Comparison of ENCODE assay signal across 19 cellular contexts in the genomic region with DNA sequence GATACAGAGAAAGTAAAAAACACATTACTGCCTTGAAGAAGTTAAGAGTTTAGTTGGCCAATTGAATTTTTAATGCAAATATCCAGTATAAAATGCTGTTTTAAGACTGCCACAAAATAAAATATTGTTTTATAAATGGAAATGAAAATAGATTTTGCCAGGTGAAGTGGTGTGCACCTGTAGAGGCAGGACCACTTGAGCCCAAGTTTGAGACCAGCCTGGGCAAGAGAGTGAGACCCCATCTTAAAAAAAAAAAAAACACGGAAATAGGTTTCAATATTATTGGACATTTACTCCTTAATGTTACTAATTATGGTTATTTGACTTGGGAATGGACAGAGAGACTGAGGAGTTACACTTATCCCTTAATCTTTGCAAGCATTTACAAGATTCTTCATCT. TPM values are rescaled to one million over a fixed set of nuclear protein-coding genes. Genes with fewer than 3 reads are reported as not detected.
DNase-seq lines count a peak whose midpoint lies in the region; TF ChIP-seq lines count a peak whose summit lies in the region.
"Had no signal": no experiment of that assay in that cellular context is flagged by ENCODE, and none has a peak within 500 bp of the region (broad histone marks: within the 10 kb centered on the region; RNA-seq: fewer than 3 reads in every experiment).

No MANE protein-coding gene starts in this region.

- H3K4me3 ChIP-seq in mammary epithelial cell (replicated peaks in 1 of 3; ENCODE audit: insufficient read depth in 1 of 3, low read depth in 2 of 3, low read length in 3 of 3): no peak overlapping the region
- no peak overlapping the region for H3K4me3 ChIP-seq in breast epithelium
- H3K4me3 ChIP-seq in HL-60 (replicated peaks; ENCODE audit: insufficient read depth, low read length): 0 out of 2 replicates have a peak overlapping the region, but pooled peaks have one; percentile 89
- no peak overlapping the region for H3K4me3 ChIP-seq in PC-9
- peak overlapping the region; percentile 5 to 77 for H3K4me3 ChIP-seq in neutrophil (ENCODE audit: low read depth in 1 of 2, low read length in 1 of 2)
- H3K4me3 ChIP-seq: HAP-1 had no signal

- in situ Hi-C loops in mammary epithelial cell (cut with MboI; ENCODE audit: low sequenced_read_pairs in 2 of 2): no loop called here

- no peak overlapping the region for H3K9ac ChIP-seq in mammary epithelial cell (ENCODE audit: insufficient read depth, low read length)

- intact Hi-C loops in mammary epithelial cell (cut with micrococcal nuclease) (no loop called here), breast epithelium (cut with DNase I; ENCODE audit: low total_unique reads) (loop anchor here (10.0 kb wide), 1 partner anchor 1944 kb away; no protein-coding TSS in a partner anchor), PC-9 (cut with micrococcal nuclease; ENCODE audit: unreplicated experiment) (no loop called here)

- no peaks in the 10 kb centered on the region for H3K27me3 ChIP-seq in mammary epithelial cell (ENCODE audit: insufficient read depth, low read length)
- no peaks in the 10 kb centered on the region for H3K27me3 ChIP-seq in breast epithelium
- H3K27me3 ChIP-seq in HL-60 (ENCODE audit: insufficient read depth, poor library complexity, severe bottlenecking): no peaks in the 10 kb centered on the region
- no peaks in the 10 kb centered on the region for H3K27me3 ChIP-seq in PC-9 (ENCODE audit: insufficient read depth, low read depth)
- no peaks in the 10 kb centered on the region for H3K27me3 ChIP-seq in neutrophil

- dilution Hi-C loops in mammary epithelial cell (cut with HindIII; ENCODE audit: low sequenced_read_pairs): no loop called here

- H3K4me1 ChIP-seq in mammary epithelial cell (ENCODE audit: insufficient read depth, low read length) (peaks cover 4% of the 10 kb centered on the region), breast epithelium (no peaks in the 10 kb centered on the region), PC-9 (replicated peaks; ENCODE audit: insufficient read depth) (no peaks in the 10 kb centered on the region), neutrophil (ENCODE audit: control insufficient read depth in 1 of 2, insufficient read depth in 1 of 2, low read depth in 1 of 2, low read length in 1 of 2) (peaks cover 74 to 77% of the 10 kb centered on the region in 2 experiments)

- H2AFZ ChIP-seq in mammary epithelial cell (ENCODE audit: low read depth, low read length) (no peak overlapping the region), PC-9 (no peak overlapping the region)

- no peaks in the 10 kb centered on the region for H3K9me3 ChIP-seq in mammary epithelial cell (replicated peaks; ENCODE audit: insufficient read depth, low read length)
- no peaks in the 10 kb centered on the region for H3K9me3 ChIP-seq in breast epithelium
- no peaks in the 10 kb centered on the region for H3K9me3 ChIP-seq in PC-9 (ENCODE audit: insufficient read depth, low read depth)
- no peaks in the 10 kb centered on the region for H3K9me3 ChIP-seq in neutrophil
- H3K9me3 ChIP-seq: HAP-1 had no signal

- POLR2A ChIA-PET in PC-9 (lab: Charles Lee; ENCODE audit: unreplicated experiment): no interaction called here

- H3K9me2 ChIP-seq in PC-9 (ENCODE audit: insufficient read depth): no peaks in the 10 kb centered on the region

- 86% methylated on average over 1 of the region's 1 CpG for WGBS in mammary epithelial cell (ENCODE audit: low coverage, missing lambda C conversion rate)

- peak overlapping the region; percentile 89 for H3K4me2 ChIP-seq in mammary epithelial cell (ENCODE audit: insufficient read depth, low read depth, low read length)
- peak overlapping the region; percentile 73 for H3K4me2 ChIP-seq in PC-9

- no peak for DNase-seq in mammary epithelial cell
- DNase-seq in breast epithelium (ENCODE audit: low spot score in 2 of 2): no peak
- no peak for DNase-seq in HL-60 (ENCODE audit: low read depth in 1 of 2, low spot score in 1 of 2)
- DNase-seq in PC-9: no peak
- no peak for DNase-seq in glomerular visceral epithelial cell (ENCODE audit: extremely low spot score)
- no peak for DNase-seq in stimulated activated CD4-positive, alpha-beta T cell treated with anti-CD3 and anti-CD28 coated beads, Interleukin-4, amount 100 ng/mL, for 1 hour
- no peak for DNase-seq in activated CD8-positive, alpha-beta memory T cell treated with anti-CD3 and anti-CD28 coated beads, Interleukin-2, amount 50 U/mL, for 4 hours
- DNase-seq: C1 segment of cervical spinal cord, COR-L47, GF-D8, MM.1S, NCI-H1105, NCI-H2081 treated with DMSO at 0.1 percent for 48 hours, NCI-H446 treated with DMSO at 0.1 percent for 48 hours, NCI-H748 treated with DMSO at 0.1 percent for 48 hours, SIG-M5 had no signal

- BruUV-seq in mammary epithelial cell (replicated peaks; lab: Mats Ljungman, UMichigan) (no TSS peak), PC-9 (replicated peaks; lab: Mats Ljungman, UMichigan) (no TSS peak)

- H4K20me1 ChIP-seq in mammary epithelial cell (ENCODE audit: insufficient read depth, low read length) (no peaks in the 10 kb centered on the region), PC-9 (ENCODE audit: insufficient read depth) (no peaks in the 10 kb centered on the region)

- TF ChIP-seq CTCF in mammary epithelial cell (conservative IDR thresholded peaks at IDR 0.05 in 1 of 2, IDR thresholded peaks at IDR 0.05 in 1 of 2; ENCODE audit: extremely low read depth in 1 of 2, insufficient read depth in 1 of 2, low read depth in 1 of 2, low read length in 2 of 2) (no peak), breast epithelium (IDR thresholded peaks at IDR 0.05) (no peak), HL-60 (IDR thresholded peaks at IDR 0.05; ENCODE audit: insufficient read depth, low read length) (no peak), PC-9 (conservative IDR thresholded peaks at IDR 0.05) (no peak), neutrophil (IDR thresholded peaks at IDR 0.05) (no peak)

- peaks cover 8% of the 10 kb centered on the region; the same call in 1 of the 2 replicates for H3F3A ChIP-seq in PC-9 (ENCODE audit: insufficient read depth, low read depth)

- CTCF ChIA-PET in mammary epithelial cell (lab: Charles Lee; ENCODE audit: low non-redundant PET): no interaction called here
- CTCF ChIA-PET in PC-9 (lab: Charles Lee): no interaction called here

- no peak overlapping the region for H3K27ac ChIP-seq in mammary epithelial cell (ENCODE audit: insufficient read depth, low read depth, low read length)
- no peak overlapping the region for H3K27ac ChIP-seq in breast epithelium
- H3K27ac ChIP-seq in HL-60 (replicated peaks): peak overlapping the region; percentile 98
- no peak overlapping the region for H3K27ac ChIP-seq in PC-9
- peak overlapping the region; percentile 96 for H3K27ac ChIP-seq in neutrophil
- H3K27ac ChIP-seq: RWPE1 had no signal

- H3K79me2 ChIP-seq in mammary epithelial cell (ENCODE audit: insufficient read depth, low read length) (peaks cover 37% of the 10 kb centered on the region), PC-9 (ENCODE audit: low read depth) (peaks cover 16% of the 10 kb centered on the region)

- H3K36me3 ChIP-seq in mammary epithelial cell (ENCODE audit: insufficient read depth, low read length) (no peaks in the 10 kb centered on the region), breast epithelium (no peaks in the 10 kb centered on the region), PC-9 (ENCODE audit: low read depth) (no peaks in the 10 kb centered on the region), neutrophil (peaks cover 23% of the 10 kb centered on the region)
- H3K36me3 ChIP-seq: HAP-1 had no signal

- TF ChIP-seq POLR2A in breast epithelium (IDR thresholded peaks at IDR 0.05): no peak

RNA-seq across cellular contexts. Expression of a gene that starts 1.9 kb away (rescaled TPM):
- total RNA-seq in mammary epithelial cell (10 to 100 TPM; 23.8 to 24.4 TPM), breast epithelium (10 to 100 TPM; 11.0 to 18.1 (median 11.5) TPM), PC-9 (2021) (12.2 and 17.1 TPM in 2 replicates)
- polyA plus RNA-seq in mammary epithelial cell: 12.0 TPM
- polyA minus RNA-seq in mammary epithelial cell: 11.1 TPM

RNA-seq across cellular contexts. Expression of a gene that starts 2.0 kb away (rescaled TPM):
- total RNA-seq in mammary epithelial cell: 10 to 100 TPM in 1 of 2 donors, 1 to 10 TPM in 1; 3.8 to 10.9 TPM
- polyA plus RNA-seq in mammary epithelial cell: 13.8 TPM
- polyA minus RNA-seq in mammary epithelial cell: not detected
- 10 to 100 TPM; 11.8 to 15.0 (median 12.7) TPM for total RNA-seq in breast epithelium
- total RNA-seq in PC-9 (2021): 9.9 and 10.8 TPM in 2 replicates

RNA-seq across cellular contexts. Expression of a gene that starts 31.4 kb away (rescaled TPM):
- total RNA-seq in mammary epithelial cell: 10 to 100 TPM; 14.7 to 25.9 TPM
- 19.5 TPM for polyA plus RNA-seq in mammary epithelial cell
- 30.4 TPM for polyA minus RNA-seq in mammary epithelial cell
- total RNA-seq in breast epithelium: 10 to 100 TPM in 2 of 3 donors, 1 to 10 TPM in 1; 7.4 to 21.3 (median 18.3) TPM
- total RNA-seq in PC-9 (2021): 11.3 and 12.3 TPM in 2 replicates

Comparison
In these comparisons a context has a peak if more than half of its experiments do, and no peak if none do; other contexts are left out.
1. H3K27ac ChIP-seq: peak in HL-60 (single experiment) and neutrophil (single experiment); none in mammary epithelial cell (single experiment), breast epithelium (0 of 2) and PC-9 (single experiment).
2. H3K4me3 ChIP-seq: peak in HL-60 (single experiment) and neutrophil (2 of 2); none in mammary epithelial cell (0 of 3), breast epithelium (0 of 3) and PC-9 (single experiment).